ENCODE assay signal across 16 cellular contexts in genomic region chr10:45451407-45451806, GRCh38.
DNase-seq lines count a peak whose midpoint lies in the region; ATAC-seq, FAIRE-seq and TF ChIP-seq lines count a peak whose summit lies in the region.
"Had no signal": no experiment of that assay in that cellular context is flagged by ENCODE, and none has a peak within 500 bp of the region (broad histone marks: within the 10 kb centered on the region; RNA-seq: fewer than 3 reads in every experiment).

No MANE protein-coding gene starts in this region.

- H3K4me1 Mint-ChIP-seq in activated B cell treated with CpG ODN at 0.5 μM for 24 hours: peaks cover 30% of the 10 kb centered on the region
- peaks cover 0 to 11% of the 10 kb centered on the region in 2 donors for H3K4me1 Mint-ChIP-seq in effector memory CD8-positive, alpha-beta T cell (ENCODE audit: low read depth in 2 of 2)

- H3K27ac ChIP-seq in HL-60 (replicated peaks): peak overlapping the region; percentile 83
- H3K27ac ChIP-seq in liver (ENCODE audit: low read depth in 1 of 2, low read length in 2 of 2): peak overlapping the region in 1 of 2 donors; percentile 30
- no peak overlapping the region for H3K27ac ChIP-seq in small intestine (ENCODE audit: low read depth in 1 of 2, low read length in 1 of 2)

- H3K27ac Mint-ChIP-seq in activated B cell treated with CpG ODN at 0.5 μM for 24 hours: peak overlapping the region; percentile 56
- no peak overlapping the region for H3K27ac Mint-ChIP-seq in effector memory CD8-positive, alpha-beta T cell
- H3K27ac Mint-ChIP-seq: B cell; CD4-positive, alpha-beta T cell; H9 had no signal

- peaks cover 7% of the 10 kb centered on the region for H3K9me3 Mint-ChIP-seq in activated B cell treated with CpG ODN at 0.5 μM for 24 hours
- H3K9me3 Mint-ChIP-seq in effector memory CD8-positive, alpha-beta T cell: no peaks in the 10 kb centered on the region
- H3K9me3 Mint-ChIP-seq: CD4-positive, alpha-beta T cell had no signal

- no peak for FAIRE-seq in small intestine (lab: Jason Lieb, UNC)
- FAIRE-seq: GM19239 had no signal

- H3K27me3 ChIP-seq in HL-60 (ENCODE audit: insufficient read depth, poor library complexity, severe bottlenecking) (no peaks in the 10 kb centered on the region), liver (ENCODE audit: control insufficient read depth in 4 of 4, insufficient read depth in 4 of 4, low read length in 3 of 4) (no peaks in the 10 kb centered on the region), small intestine (ENCODE audit: control insufficient read depth in 2 of 2, insufficient read depth in 2 of 2, low read length in 2 of 2) (no peaks in the 10 kb centered on the region)

- H3K4me1 ChIP-seq in liver (ENCODE audit: control insufficient read depth in 4 of 4, insufficient read depth in 4 of 4, low read length in 3 of 4) (peaks cover 2 to 43% (median 27%) of the 10 kb centered on the region in 4 donors), small intestine (ENCODE audit: control insufficient read depth in 2 of 2, insufficient read depth in 1 of 2, low read depth in 1 of 2, low read length in 1 of 2) (no peaks in the 10 kb centered on the region)

- POLR2A ChIA-PET in activated B cell treated with CpG ODN at 0.5 μM for 24 hours (lab: Charles Lee): interaction anchor here (0.7 kb wide), 1 partner anchor 7 kb away, joined by 4 read pairs; no protein-coding TSS in a partner anchor

- H3K4me3 ChIP-seq in HL-60 (replicated peaks; ENCODE audit: insufficient read depth, low read length): no peak overlapping the region
- no peak overlapping the region for H3K4me3 ChIP-seq in liver (ENCODE audit: low read depth in 1 of 3, low read length in 3 of 3)
- H3K4me3 ChIP-seq in small intestine (ENCODE audit: low read depth in 1 of 2, low read length in 2 of 2): no peak overlapping the region

- H3K9ac ChIP-seq in liver (ENCODE audit: low read depth in 1 of 2, low read length in 2 of 2): no peak overlapping the region

- no peaks in the 10 kb centered on the region for H3K27me3 Mint-ChIP-seq in activated B cell treated with CpG ODN at 0.5 μM for 24 hours
- H3K27me3 Mint-ChIP-seq in effector memory CD8-positive, alpha-beta T cell: no peaks in the 10 kb centered on the region
- H3K27me3 Mint-ChIP-seq: B cell; CD4-positive, alpha-beta T cell had no signal

- H3K36me3 ChIP-seq in liver (ENCODE audit: control insufficient read depth in 4 of 4, insufficient read depth in 3 of 4, low read depth in 1 of 4, low read length in 3 of 4) (no peaks in the 10 kb centered on the region), small intestine (ENCODE audit: control insufficient read depth in 2 of 2, insufficient read depth in 2 of 2, low read length in 2 of 2) (peaks cover 0 to 2% of the 10 kb centered on the region in 2 donors)

- intact Hi-C loops in activated B cell treated with CpG ODN at 0.5 μM for 24 hours (cut with micrococcal nuclease): no loop called here
- intact Hi-C loops in left ventricle myocardium superior (cut with micrococcal nuclease): no loop called here

- no peak for ATAC-seq in activated B cell treated with CpG ODN at 0.5 μM for 24 hours (ENCODE audit: low read depth)
- no peak for ATAC-seq in effector memory CD8-positive, alpha-beta T cell (replicated peaks)
- no peak for ATAC-seq in left ventricle myocardium superior

- H3K9me3 ChIP-seq in liver (ENCODE audit: control insufficient read depth in 4 of 4, low read length in 3 of 4): no peaks in the 10 kb centered on the region
- no peaks in the 10 kb centered on the region for H3K9me3 ChIP-seq in small intestine (ENCODE audit: control insufficient read depth, low read depth)

- no peak for TF ChIP-seq CTCF in HL-60 (IDR thresholded peaks at IDR 0.05; ENCODE audit: insufficient read depth, low read length)
- no peak for TF ChIP-seq CTCF in activated B cell treated with CpG ODN at 0.5 μM for 24 hours (IDR thresholded peaks at IDR 0.05)
- no peak for TF ChIP-seq CTCF in liver (IDR thresholded peaks at IDR 0.05; ENCODE audit: low read depth, low read length, missing input control)

- no peak overlapping the region for H3K4me3 Mint-ChIP-seq in activated B cell treated with CpG ODN at 0.5 μM for 24 hours
- no peak overlapping the region for H3K4me3 Mint-ChIP-seq in effector memory CD8-positive, alpha-beta T cell
- H3K4me3 Mint-ChIP-seq: B cell; CD4-positive, alpha-beta T cell; H9 had no signal

- H3K36me3 Mint-ChIP-seq in activated B cell treated with CpG ODN at 0.5 μM for 24 hours (ENCODE audit: low read depth): peaks cover 16% of the 10 kb centered on the region
- H3K36me3 Mint-ChIP-seq in effector memory CD8-positive, alpha-beta T cell (ENCODE audit: insufficient read depth): peaks cover 6% of the 10 kb centered on the region

- WGBS in liver: 94% methylated on average over 3 of the region's 3 CpGs
- WGBS in small intestine, 3 donors: 92 to 97% (median 96%) methylated on average over 3 of the region's 3 CpGs

- CTCF ChIA-PET in activated B cell treated with CpG ODN at 0.5 μM for 24 hours (lab: Charles Lee): no interaction called here

- no peak for TF ChIP-seq RAD21 in liver (IDR thresholded peaks at IDR 0.05)

- DNase-seq in HL-60 (ENCODE audit: low read depth in 1 of 2, low spot score in 1 of 2): no peak
- DNase-seq in activated B cell treated with CpG ODN at 0.5 μM for 24 hours: no peak
- peak; percentile 83 for DNase-seq in small intestine
- no peak for DNase-seq in effector memory CD8-positive, alpha-beta T cell
- DNase-seq in nucleus accumbens (lab: John Stamatoyannopoulos, UW): no peak
- DNase-seq in left ventricle myocardium superior: no peak
- DNase-seq: ACHN; C1 segment of cervical spinal cord; Calu3; CD4-positive, alpha-beta T cell; DMS 273 treated with DMSO at 0.1 percent for 48 hours; GOT3; H9 had no signal

TF ChIP-seq in liver, 16 proteins besides CTCF, POLR2A, EP300 and RAD21:
- TF ChIP-seq HNF4A (conservative IDR thresholded peaks at IDR 0.05) (peak; percentile 92 to 95), RXRA (IDR thresholded peaks at IDR 0.05) (peak in 1 of 2 donors; percentile 53), GABPA (IDR thresholded peaks at IDR 0.05 in 1 of 2, conservative IDR thresholded peaks at IDR 0.05 in 1 of 2) (no peak), JUND (IDR thresholded peaks at IDR 0.05) (peak; percentile 87 to 90), SP1 (IDR thresholded peaks at IDR 0.05) (peak; percentile 59), MAX (IDR thresholded peaks at IDR 0.05) (no peak), ATF3 (IDR thresholded peaks at IDR 0.05) (peak; percentile 88), HNF4G (IDR thresholded peaks at IDR 0.05) (peak; percentile 50)
